Comparison of ENCODE assay signal across 1 cellular context in the genomic region with DNA sequence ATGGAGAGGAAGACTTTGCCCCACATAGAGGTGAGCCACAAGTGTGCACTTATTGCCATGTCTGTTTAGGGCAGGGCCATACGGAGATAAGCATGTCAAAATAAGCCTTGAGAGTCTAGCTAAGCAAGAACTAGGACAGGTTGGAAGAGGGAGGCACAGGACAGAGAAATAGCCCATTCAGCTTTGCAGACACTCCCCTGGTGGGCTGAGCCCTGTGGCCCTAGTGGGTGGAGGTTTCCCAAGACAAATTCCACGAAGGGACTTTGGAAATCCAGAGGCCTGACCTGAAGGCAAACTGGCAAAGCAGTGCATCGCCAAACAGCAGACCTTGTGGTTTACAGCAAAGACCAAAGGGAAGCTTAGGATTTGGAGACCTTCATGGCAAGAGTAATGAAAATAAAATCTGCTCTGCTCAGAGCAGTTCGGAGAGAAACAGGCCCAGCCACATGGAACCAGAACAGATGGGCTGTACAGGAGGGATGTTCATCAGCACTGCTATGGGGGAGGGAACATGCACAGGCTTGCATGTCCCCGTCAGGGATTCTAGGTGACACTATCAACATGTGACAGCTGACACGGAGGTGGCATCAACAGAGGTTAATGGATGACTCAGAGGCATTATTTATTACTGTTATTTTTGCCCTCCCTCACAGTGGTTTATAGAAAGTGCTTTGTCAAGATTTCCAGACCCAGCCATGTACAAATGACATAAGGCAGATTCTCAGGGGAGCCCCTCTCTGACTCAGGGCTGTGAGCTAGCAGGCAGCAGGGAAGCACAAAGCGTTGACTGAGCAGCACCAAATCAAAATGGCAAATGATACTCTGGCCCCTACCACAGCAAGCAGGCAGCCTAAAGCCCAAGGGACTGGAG.
TF ChIP-seq lines count a peak whose summit lies in the region.

No MANE protein-coding gene starts in this region.

TF ChIP-seq in K562, 482 proteins besides CTCF, POLR2A, EP300 and RAD21 (continued from another document):
- no peak for TF ChIP-seq FOXM1 (IDR thresholded peaks at IDR 0.05; ENCODE audit: low read depth)
- no peak for TF ChIP-seq FOXM1 (CRISPR knock-in tag; IDR thresholded peaks at IDR 0.05; ENCODE audit: low read depth)
- no peak; the same call in 1 of the 2 replicates for TF ChIP-seq ETV5 (CRISPR knock-in tag; IDR thresholded peaks at IDR 0.05; ENCODE audit: low read depth)
